In the genomic region with DNA sequence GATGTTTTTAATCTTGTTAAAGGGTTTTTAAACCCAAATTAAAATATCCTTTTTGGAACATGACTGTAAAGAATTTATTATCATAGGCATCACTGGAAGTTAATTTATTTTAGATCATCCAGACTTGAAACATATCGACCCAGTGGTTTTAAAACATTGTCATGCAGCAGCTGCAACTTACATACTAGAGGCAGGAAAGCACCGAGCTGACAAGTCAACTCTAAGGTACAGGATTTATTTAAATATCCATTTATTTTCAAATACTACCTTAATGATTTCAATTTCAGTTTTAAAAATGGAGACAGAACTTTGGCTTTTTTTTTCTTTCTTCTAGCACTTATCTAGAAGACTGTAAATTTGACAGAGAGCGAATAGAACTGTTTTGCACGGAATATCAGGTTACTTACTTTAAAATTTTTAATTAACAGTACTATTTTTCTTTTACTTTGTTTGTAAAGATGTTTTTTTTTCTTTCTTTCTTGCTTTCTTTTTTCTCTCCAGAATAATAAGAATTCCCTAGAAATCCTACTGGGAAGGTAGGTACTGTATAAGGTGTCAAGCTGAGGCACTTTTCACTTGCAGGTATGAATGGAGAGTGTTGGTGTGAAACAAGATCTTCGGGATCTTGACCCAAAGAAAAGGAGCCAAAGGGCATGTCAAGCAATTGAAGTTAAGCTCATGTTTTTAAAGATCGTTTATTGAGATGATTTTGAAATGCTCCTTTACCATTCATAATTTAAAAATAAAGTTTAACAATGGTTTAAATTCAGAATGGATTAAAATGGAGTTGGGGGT, we compare ENCODE assay signal across 1 cellular context.
TF ChIP-seq lines count a peak whose summit lies in the region.

No MANE protein-coding gene starts in this region.

TF ChIP-seq in HEK293, 187 proteins besides CTCF, POLR2A, EP300 and RAD21 (continued from another document):
- TF ChIP-seq, protein P1, sequence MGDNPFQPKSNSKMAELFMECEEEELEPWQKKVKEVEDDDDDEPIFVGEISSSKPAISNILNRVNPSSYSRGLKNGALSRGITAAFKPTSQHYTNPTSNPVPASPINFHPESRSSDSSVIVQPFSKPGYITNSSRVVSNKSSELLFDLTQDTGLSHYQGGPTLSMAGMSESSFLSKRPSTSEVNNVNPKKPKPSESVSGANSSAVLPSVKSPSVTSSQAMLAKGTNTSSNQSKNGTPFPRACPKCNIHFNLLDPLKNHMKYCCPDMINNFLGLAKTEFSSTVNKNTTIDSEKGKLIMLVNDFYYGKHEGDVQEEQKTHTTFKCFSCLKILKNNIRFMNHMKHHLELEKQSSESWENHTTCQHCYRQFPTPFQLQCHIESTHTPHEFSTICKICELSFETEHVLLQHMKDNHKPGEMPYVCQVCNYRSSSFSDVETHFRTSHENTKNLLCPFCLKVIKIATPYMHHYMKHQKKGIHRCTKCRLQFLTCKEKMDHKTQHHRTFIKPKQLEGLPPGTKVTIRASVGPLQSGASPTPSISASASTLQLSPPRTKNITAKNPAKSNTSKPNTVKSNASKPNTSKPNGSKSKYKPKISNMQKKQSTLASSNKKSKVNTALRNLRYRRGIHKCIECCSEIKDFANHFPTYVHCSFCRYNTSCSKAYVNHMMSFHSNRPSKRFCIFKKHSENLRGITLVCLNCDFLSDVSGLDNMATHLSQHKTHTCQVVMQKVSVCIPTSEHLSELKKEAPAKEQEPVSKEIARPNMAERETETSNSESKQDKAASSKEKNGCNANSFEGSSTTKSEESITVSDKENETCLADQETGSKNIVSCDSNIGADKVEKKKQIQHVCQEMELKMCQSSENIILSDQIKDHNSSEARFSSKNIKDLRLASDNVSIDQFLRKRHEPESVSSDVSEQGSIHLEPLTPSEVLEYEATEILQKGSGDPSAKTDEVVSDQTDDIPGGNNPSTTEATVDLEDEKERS (tag by site-specific recombination; IDR thresholded peaks at IDR 0.05) = no peak
- TF ChIP-seq ZNF354C (tag by site-specific recombination; IDR thresholded peaks at IDR 0.05; ENCODE audit: borderline replicate concordance, low read depth) (no peak), ZNF558 (tag by site-specific recombination; IDR thresholded peaks at IDR 0.05) (no peak), SCRT1 (tag by site-specific recombination; IDR thresholded peaks at IDR 0.05; ENCODE audit: borderline replicate concordance) (no peak), ZNF701 (tag by site-specific recombination; IDR thresholded peaks at IDR 0.05) (no peak), ZNF544 (tag by site-specific recombination; IDR thresholded peaks at IDR 0.05) (no peak), ZBTB17 (tag by site-specific recombination; IDR thresholded peaks at IDR 0.05) (no peak), ZNF248 (tag by site-specific recombination; IDR thresholded peaks at IDR 0.05) (no peak), GLI4 (tag by site-specific recombination; IDR thresholded peaks at IDR 0.05) (no peak), ZNF585B (tag by site-specific recombination; IDR thresholded peaks at IDR 0.05) (no peak), ZNF184 (tag by site-specific recombination; IDR thresholded peaks at IDR 0.05) (no peak), ZNF214 (tag by site-specific recombination; IDR thresholded peaks at IDR 0.05; ENCODE audit: borderline replicate concordance) (no peak), KLF8 (tag by site-specific recombination; IDR thresholded peaks at IDR 0.05) (no peak), ZNF610 (tag by site-specific recombination; IDR thresholded peaks at IDR 0.05; ENCODE audit: borderline replicate concordance) (no peak), PRDM1 (tag by site-specific recombination; IDR thresholded peaks at IDR 0.05) (peak; percentile 46; the same call in 1 of the 2 replicates), ZNF747 (tag by site-specific recombination; IDR thresholded peaks at IDR 0.05) (no peak), SCRT2 (tag by site-specific recombination; IDR thresholded peaks at IDR 0.05) (no peak)
- TF ChIP-seq, protein P2, sequence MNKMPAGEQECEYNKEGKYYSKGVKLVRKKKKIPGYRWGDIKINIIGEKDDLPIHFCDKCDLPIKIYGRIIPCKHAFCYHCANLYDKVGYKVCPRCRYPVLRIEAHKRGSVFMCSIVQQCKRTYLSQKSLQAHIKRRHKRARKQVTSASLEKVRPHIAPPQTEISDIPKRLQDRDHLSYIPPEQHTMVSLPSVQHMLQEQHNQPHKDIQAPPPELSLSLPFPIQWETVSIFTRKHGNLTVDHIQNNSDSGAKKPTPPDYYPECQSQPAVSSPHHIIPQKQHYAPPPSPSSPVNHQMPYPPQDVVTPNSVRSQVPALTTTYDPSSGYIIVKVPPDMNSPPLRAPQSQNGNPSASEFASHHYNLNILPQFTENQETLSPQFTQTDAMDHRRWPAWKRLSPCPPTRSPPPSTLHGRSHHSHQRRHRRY (tag by site-specific recombination; IDR thresholded peaks at IDR 0.05) = no peak
- TF ChIP-seq, protein P3, sequence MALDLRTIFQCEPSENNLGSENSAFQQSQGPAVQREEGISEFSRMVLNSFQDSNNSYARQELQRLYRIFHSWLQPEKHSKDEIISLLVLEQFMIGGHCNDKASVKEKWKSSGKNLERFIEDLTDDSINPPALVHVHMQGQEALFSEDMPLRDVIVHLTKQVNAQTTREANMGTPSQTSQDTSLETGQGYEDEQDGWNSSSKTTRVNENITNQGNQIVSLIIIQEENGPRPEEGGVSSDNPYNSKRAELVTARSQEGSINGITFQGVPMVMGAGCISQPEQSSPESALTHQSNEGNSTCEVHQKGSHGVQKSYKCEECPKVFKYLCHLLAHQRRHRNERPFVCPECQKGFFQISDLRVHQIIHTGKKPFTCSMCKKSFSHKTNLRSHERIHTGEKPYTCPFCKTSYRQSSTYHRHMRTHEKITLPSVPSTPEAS (tag by site-specific recombination; IDR thresholded peaks at IDR 0.05) = no peak
- TF ChIP-seq, protein P4, sequence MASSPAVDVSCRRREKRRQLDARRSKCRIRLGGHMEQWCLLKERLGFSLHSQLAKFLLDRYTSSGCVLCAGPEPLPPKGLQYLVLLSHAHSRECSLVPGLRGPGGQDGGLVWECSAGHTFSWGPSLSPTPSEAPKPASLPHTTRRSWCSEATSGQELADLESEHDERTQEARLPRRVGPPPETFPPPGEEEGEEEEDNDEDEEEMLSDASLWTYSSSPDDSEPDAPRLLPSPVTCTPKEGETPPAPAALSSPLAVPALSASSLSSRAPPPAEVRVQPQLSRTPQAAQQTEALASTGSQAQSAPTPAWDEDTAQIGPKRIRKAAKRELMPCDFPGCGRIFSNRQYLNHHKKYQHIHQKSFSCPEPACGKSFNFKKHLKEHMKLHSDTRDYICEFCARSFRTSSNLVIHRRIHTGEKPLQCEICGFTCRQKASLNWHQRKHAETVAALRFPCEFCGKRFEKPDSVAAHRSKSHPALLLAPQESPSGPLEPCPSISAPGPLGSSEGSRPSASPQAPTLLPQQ (tag by site-specific recombination; IDR thresholded peaks at IDR 0.05) = no peak
- TF ChIP-seq, protein P5, sequence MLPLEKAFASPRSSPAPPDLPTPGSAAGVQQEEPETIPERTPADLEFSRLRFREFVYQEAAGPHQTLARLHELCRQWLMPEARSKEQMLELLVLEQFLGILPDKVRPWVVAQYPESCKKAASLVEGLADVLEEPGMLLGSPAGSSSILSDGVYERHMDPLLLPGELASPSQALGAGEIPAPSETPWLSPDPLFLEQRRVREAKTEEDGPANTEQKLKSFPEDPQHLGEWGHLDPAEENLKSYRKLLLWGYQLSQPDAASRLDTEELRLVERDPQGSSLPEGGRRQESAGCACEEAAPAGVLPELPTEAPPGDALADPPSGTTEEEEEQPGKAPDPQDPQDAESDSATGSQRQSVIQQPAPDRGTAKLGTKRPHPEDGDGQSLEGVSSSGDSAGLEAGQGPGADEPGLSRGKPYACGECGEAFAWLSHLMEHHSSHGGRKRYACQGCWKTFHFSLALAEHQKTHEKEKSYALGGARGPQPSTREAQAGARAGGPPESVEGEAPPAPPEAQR (tag by site-specific recombination; IDR thresholded peaks at IDR 0.05) = no peak
- TF ChIP-seq, protein P6, sequence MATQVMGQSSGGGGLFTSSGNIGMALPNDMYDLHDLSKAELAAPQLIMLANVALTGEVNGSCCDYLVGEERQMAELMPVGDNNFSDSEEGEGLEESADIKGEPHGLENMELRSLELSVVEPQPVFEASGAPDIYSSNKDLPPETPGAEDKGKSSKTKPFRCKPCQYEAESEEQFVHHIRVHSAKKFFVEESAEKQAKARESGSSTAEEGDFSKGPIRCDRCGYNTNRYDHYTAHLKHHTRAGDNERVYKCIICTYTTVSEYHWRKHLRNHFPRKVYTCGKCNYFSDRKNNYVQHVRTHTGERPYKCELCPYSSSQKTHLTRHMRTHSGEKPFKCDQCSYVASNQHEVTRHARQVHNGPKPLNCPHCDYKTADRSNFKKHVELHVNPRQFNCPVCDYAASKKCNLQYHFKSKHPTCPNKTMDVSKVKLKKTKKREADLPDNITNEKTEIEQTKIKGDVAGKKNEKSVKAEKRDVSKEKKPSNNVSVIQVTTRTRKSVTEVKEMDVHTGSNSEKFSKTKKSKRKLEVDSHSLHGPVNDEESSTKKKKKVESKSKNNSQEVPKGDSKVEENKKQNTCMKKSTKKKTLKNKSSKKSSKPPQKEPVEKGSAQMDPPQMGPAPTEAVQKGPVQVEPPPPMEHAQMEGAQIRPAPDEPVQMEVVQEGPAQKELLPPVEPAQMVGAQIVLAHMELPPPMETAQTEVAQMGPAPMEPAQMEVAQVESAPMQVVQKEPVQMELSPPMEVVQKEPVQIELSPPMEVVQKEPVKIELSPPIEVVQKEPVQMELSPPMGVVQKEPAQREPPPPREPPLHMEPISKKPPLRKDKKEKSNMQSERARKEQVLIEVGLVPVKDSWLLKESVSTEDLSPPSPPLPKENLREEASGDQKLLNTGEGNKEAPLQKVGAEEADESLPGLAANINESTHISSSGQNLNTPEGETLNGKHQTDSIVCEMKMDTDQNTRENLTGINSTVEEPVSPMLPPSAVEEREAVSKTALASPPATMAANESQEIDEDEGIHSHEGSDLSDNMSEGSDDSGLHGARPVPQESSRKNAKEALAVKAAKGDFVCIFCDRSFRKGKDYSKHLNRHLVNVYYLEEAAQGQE (tag by site-specific recombination; IDR thresholded peaks at IDR 0.05) = no peak
- TF ChIP-seq, protein P7, sequence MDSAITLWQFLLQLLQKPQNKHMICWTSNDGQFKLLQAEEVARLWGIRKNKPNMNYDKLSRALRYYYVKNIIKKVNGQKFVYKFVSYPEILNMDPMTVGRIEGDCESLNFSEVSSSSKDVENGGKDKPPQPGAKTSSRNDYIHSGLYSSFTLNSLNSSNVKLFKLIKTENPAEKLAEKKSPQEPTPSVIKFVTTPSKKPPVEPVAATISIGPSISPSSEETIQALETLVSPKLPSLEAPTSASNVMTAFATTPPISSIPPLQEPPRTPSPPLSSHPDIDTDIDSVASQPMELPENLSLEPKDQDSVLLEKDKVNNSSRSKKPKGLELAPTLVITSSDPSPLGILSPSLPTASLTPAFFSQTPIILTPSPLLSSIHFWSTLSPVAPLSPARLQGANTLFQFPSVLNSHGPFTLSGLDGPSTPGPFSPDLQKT (IDR thresholded peaks at IDR 0.05; ENCODE audit: borderline replicate concordance, low read depth, low read length) = no peak
